ENCODE assay signal across 15 cellular contexts in the genomic region with DNA sequence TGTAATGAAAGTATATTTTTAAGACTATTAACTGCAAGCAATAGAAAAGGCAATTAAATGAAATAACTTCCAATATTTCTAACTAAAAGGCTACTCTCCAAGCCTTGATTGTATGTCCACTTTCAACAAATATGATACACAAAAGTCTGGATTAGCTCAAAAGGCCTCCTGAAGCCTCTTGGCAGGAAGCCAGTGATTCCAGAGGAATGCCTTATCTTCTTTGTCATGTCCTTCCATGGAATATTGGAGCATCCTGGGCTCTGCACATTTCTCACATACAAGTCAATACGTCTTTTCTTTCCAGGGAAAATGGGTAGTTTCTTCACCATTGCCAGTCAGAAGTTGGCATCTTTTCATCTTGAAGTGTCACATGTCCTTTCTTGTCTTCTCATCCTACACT.
"Had no signal": no experiment of that assay in that cellular context is flagged by ENCODE, and none has a peak within 500 bp of the region (broad histone marks: within the 10 kb centered on the region; RNA-seq: fewer than 3 reads in every experiment).

No MANE protein-coding gene starts in this region.

- ATAC-seq: activated T-helper 17 cell treated with anti-CD3 and anti-CD28 coated beads, Interleukin-2, amount 50 U/mL, for 72 hours; left cardiac atrium; lower lobe of right lung; mucosa of descending colon; natural killer cell treated with Interleukin-12 subunit alpha and Interleukin-12 subunit beta and Interleukin-15 and Interleukin-18, amount 100 ng/mL, for 72 hours; right cardiac atrium had no signal

- DNase-seq: activated CD4-positive, alpha-beta T cell treated with anti-CD3 and anti-CD28 coated beads, Interleukin-2, amount 10 ng/mL, durations not matched to agents 7 days and 5 days; activated CD4-positive, CD25-positive, alpha-beta regulatory T cell; activated CD8-positive, alpha-beta memory T cell treated with anti-CD3 and anti-CD28 coated beads for 24 hours; activated naive CD4-positive, alpha-beta T cell treated with anti-CD3 and anti-CD28 coated beads for 36 hours; central memory CD4-positive, alpha-beta T cell; effector CD4-positive, alpha-beta T cell; left cardiac atrium; lower lobe of right lung; mucosa of descending colon; nucleus accumbens; right cardiac atrium; small intestine; stomach had no signal
